10 cellular contexts compared by ENCODE assay signal in genomic region chr10:128631801-128632241, GRCh38.
DNase-seq lines count a peak whose midpoint lies in the region; ATAC-seq and TF ChIP-seq lines count a peak whose summit lies in the region.
"Had no signal": no experiment of that assay in that cellular context is flagged by ENCODE, and none has a peak within 500 bp of the region (broad histone marks: within the 10 kb centered on the region; RNA-seq: fewer than 3 reads in every experiment).

No MANE protein-coding gene starts in this region.

- H3K4me1 Mint-ChIP-seq in activated CD8-positive, alpha-beta T cell treated with anti-CD3 and anti-CD28 coated beads for 36 hours (ENCODE audit: low read depth): no peaks in the 10 kb centered on the region
- no peaks in the 10 kb centered on the region for H3K4me1 Mint-ChIP-seq in activated CD8-positive, alpha-beta T cell treated with anti-CD3 and anti-CD28 coated beads, Interleukin-2, amount 10 ng/mL, durations not matched to agents 7 days and 5 days (ENCODE audit: low read depth)
- H3K4me1 Mint-ChIP-seq in type B pancreatic cell (ENCODE audit: unreplicated experiment): peaks cover 35% of the 10 kb centered on the region

- ATAC-seq in activated CD8-positive, alpha-beta T cell treated with anti-CD3 and anti-CD28 coated beads for 36 hours: no peak
- no peak for ATAC-seq in activated CD8-positive, alpha-beta T cell treated with anti-CD3 and anti-CD28 coated beads, Interleukin-2, amount 10 ng/mL, durations not matched to agents 7 days and 5 days
- no peak for ATAC-seq in GM21528 (IDR thresholded peaks at IDR 0.05; ENCODE audit: low FRiP score, unreplicated experiment)
- ATAC-seq: activated CD4-positive, CD25-positive, alpha-beta regulatory T cell treated with anti-CD3 and anti-CD28 coated beads, Interleukin-2, amount 50 U/mL, for 24 hours had no signal

- H3K27ac Mint-ChIP-seq in activated CD8-positive, alpha-beta T cell treated with anti-CD3 and anti-CD28 coated beads for 36 hours: no peak overlapping the region
- no peak overlapping the region for H3K27ac Mint-ChIP-seq in activated CD8-positive, alpha-beta T cell treated with anti-CD3 and anti-CD28 coated beads, Interleukin-2, amount 10 ng/mL, durations not matched to agents 7 days and 5 days
- H3K27ac Mint-ChIP-seq in type B pancreatic cell: no peak overlapping the region

- no peaks in the 10 kb centered on the region for H3K9me3 Mint-ChIP-seq in activated CD8-positive, alpha-beta T cell treated with anti-CD3 and anti-CD28 coated beads for 36 hours
- no peaks in the 10 kb centered on the region for H3K9me3 Mint-ChIP-seq in activated CD8-positive, alpha-beta T cell treated with anti-CD3 and anti-CD28 coated beads, Interleukin-2, amount 10 ng/mL, durations not matched to agents 7 days and 5 days (ENCODE audit: insufficient read depth)
- H3K9me3 Mint-ChIP-seq in type B pancreatic cell: peaks cover 3% of the 10 kb centered on the region

- CTCF ChIA-PET in activated CD8-positive, alpha-beta T cell treated with anti-CD3 and anti-CD28 coated beads for 36 hours (lab: Charles Lee): interaction anchor here (1.1 to 1.7 kb wide), 2 partner anchors 20 to 38 kb away, joined by 3 read pairs; no protein-coding TSS in a partner anchor
- CTCF ChIA-PET in activated CD8-positive, alpha-beta T cell treated with anti-CD3 and anti-CD28 coated beads, Interleukin-2, amount 10 ng/mL, durations not matched to agents 7 days and 5 days (lab: Charles Lee): interaction anchor here (0.9 kb wide), 1 partner anchor 14 kb away, joined by 3 read pairs; no protein-coding TSS in a partner anchor

- no peak overlapping the region for H3K4me3 Mint-ChIP-seq in activated CD8-positive, alpha-beta T cell treated with anti-CD3 and anti-CD28 coated beads for 36 hours
- H3K4me3 Mint-ChIP-seq in activated CD8-positive, alpha-beta T cell treated with anti-CD3 and anti-CD28 coated beads, Interleukin-2, amount 10 ng/mL, durations not matched to agents 7 days and 5 days: no peak overlapping the region
- no peak overlapping the region for H3K4me3 Mint-ChIP-seq in type B pancreatic cell

- POLR2A ChIA-PET in activated CD8-positive, alpha-beta T cell treated with anti-CD3 and anti-CD28 coated beads for 36 hours (lab: Charles Lee): no interaction called here
- POLR2A ChIA-PET in activated CD8-positive, alpha-beta T cell treated with anti-CD3 and anti-CD28 coated beads, Interleukin-2, amount 10 ng/mL, durations not matched to agents 7 days and 5 days (lab: Charles Lee): no interaction called here

- H3K36me3 Mint-ChIP-seq in activated CD8-positive, alpha-beta T cell treated with anti-CD3 and anti-CD28 coated beads for 36 hours (ENCODE audit: low read depth): no peaks in the 10 kb centered on the region
- no peaks in the 10 kb centered on the region for H3K36me3 Mint-ChIP-seq in activated CD8-positive, alpha-beta T cell treated with anti-CD3 and anti-CD28 coated beads, Interleukin-2, amount 10 ng/mL, durations not matched to agents 7 days and 5 days (ENCODE audit: low read depth)
- H3K36me3 Mint-ChIP-seq in type B pancreatic cell: no peaks in the 10 kb centered on the region

- peak; percentile 69 for TF ChIP-seq CTCF in activated CD8-positive, alpha-beta T cell treated with anti-CD3 and anti-CD28 coated beads for 36 hours (IDR thresholded peaks at IDR 0.05)
- TF ChIP-seq CTCF in type B pancreatic cell (conservative IDR thresholded peaks at IDR 0.05): peak; percentile 82

- H3K27me3 Mint-ChIP-seq in activated CD8-positive, alpha-beta T cell treated with anti-CD3 and anti-CD28 coated beads for 36 hours: peaks cover 2% of the 10 kb centered on the region
- H3K27me3 Mint-ChIP-seq in activated CD8-positive, alpha-beta T cell treated with anti-CD3 and anti-CD28 coated beads, Interleukin-2, amount 10 ng/mL, durations not matched to agents 7 days and 5 days (ENCODE audit: low read depth): no peaks in the 10 kb centered on the region
- peaks cover 19% of the 10 kb centered on the region for H3K27me3 Mint-ChIP-seq in type B pancreatic cell

- intact Hi-C loops in activated CD8-positive, alpha-beta T cell treated with anti-CD3 and anti-CD28 coated beads for 36 hours (cut with micrococcal nuclease): no loop called here

- DNase-seq in activated CD8-positive, alpha-beta T cell treated with anti-CD3 and anti-CD28 coated beads for 36 hours: no peak
- no peak for DNase-seq in activated CD8-positive, alpha-beta T cell treated with anti-CD3 and anti-CD28 coated beads, Interleukin-2, amount 10 ng/mL, durations not matched to agents 7 days and 5 days
- peak; percentile 8 for DNase-seq in RPMI8226
- peak; percentile 4 for DNase-seq in globus pallidus (ENCODE audit: low spot score)
- DNase-seq in type B pancreatic cell (ENCODE audit: extremely low spot score, unreplicated experiment): no peak
- no peak for DNase-seq in dedifferentiated amniotic fluid mesenchymal stem cell (ENCODE audit: extremely low spot score)
- DNase-seq in DMS153 (lab: John Stamatoyannopoulos, UW): no peak
- DNase-seq: DMS79 had no signal

Comparison
In these comparisons a context has a peak if more than half of its experiments do, and no peak if none do; other contexts are left out.
1. DNase-seq: peak in RPMI8226 (single experiment) and globus pallidus (single experiment); none in activated CD8-positive, alpha-beta T cell treated with anti-CD3 and anti-CD28 coated beads for 36 hours (single experiment), activated CD8-positive, alpha-beta T cell treated with anti-CD3 and anti-CD28 coated beads, Interleukin-2, amount 10 ng/mL, durations not matched to agents 7 days and 5 days (single experiment), type B pancreatic cell (single experiment), dedifferentiated amniotic fluid mesenchymal stem cell (single experiment) and DMS153 (single experiment).